In genomic region chr17:81959362-81960129, GRCh38 we compare ENCODE assay signal across 8 cellular contexts. TPM values are rescaled to one million over a fixed set of nuclear protein-coding genes. Genes with fewer than 3 reads are reported as not detected.
DNase-seq lines count a peak whose midpoint lies in the region; ATAC-seq and TF ChIP-seq lines count a peak whose summit lies in the region.

No MANE protein-coding gene starts in this region.

- H3K27ac Mint-ChIP-seq in nephron: no peak overlapping the region

- peak; percentile 61 for ATAC-seq in GM19324 (IDR thresholded peaks at IDR 0.05; ENCODE audit: low FRiP score, unreplicated experiment)
- peak; percentile 92 for ATAC-seq in stimulated activated naive CD8-positive, alpha-beta T cell treated with anti-CD3 and anti-CD28 coated beads, Interleukin-15, Interleukin-2, amounts not matched to agents 100 U/mL and 50 U/mL, for 24 hours

- H3K4me3 Mint-ChIP-seq in nephron: peak overlapping the region in 2 of 3 experiments; percentile 74 to 79

- H3K9me3 Mint-ChIP-seq in nephron: no peaks in the 10 kb centered on the region

- peak; percentile 74 to 78 (median 76) for TF ChIP-seq CTCF in nephron (IDR thresholded peaks at IDR 0.05; ENCODE audit: unreplicated experiment in 3 of 3)

- 2% methylated on average over 83 to 112 of the region's 112 CpGs for WGBS in esophagus, 2 donors

- H3K27ac ChIP-seq in esophagus (ENCODE audit: low read depth in 2 of 2, low read length in 1 of 2): no peak overlapping the region

- H3K4me1 Mint-ChIP-seq in nephron: peaks cover 13% of the 10 kb centered on the region

- H3K4me1 ChIP-seq in esophagus (ENCODE audit: control insufficient read depth in 2 of 2, insufficient read depth in 2 of 2, low read length in 1 of 2): peaks cover 0 to 7% of the 10 kb centered on the region in 2 donors

- H3K4me3 ChIP-seq in esophagus (ENCODE audit: low read depth in 1 of 2, low read length in 2 of 2): peak overlapping the region; percentile 44

- peaks cover 0 to 11% of the 10 kb centered on the region in 2 donors for H3K27me3 ChIP-seq in esophagus (ENCODE audit: control insufficient read depth in 1 of 2, insufficient read depth in 2 of 2, low read length in 2 of 2)

- H3K27me3 Mint-ChIP-seq in nephron (ENCODE audit: low read depth): peaks cover 47% of the 10 kb centered on the region

- H3K36me3 Mint-ChIP-seq in nephron (ENCODE audit: low read depth): no peaks in the 10 kb centered on the region

- peak; percentile 90 for DNase-seq in AG20443 (ENCODE audit: low spot score)
- DNase-seq in NCI-H748 (lab: John Stamatoyannopoulos, UW; ENCODE audit: unreplicated experiment): peak; percentile 73
- DNase-seq in activated CD8-positive, alpha-beta memory T cell treated with anti-CD3 and anti-CD28 coated beads, Interleukin-2, amount 50 U/mL, for 48 hours: peak; percentile 88
- DNase-seq in stimulated activated naive CD8-positive, alpha-beta T cell treated with anti-CD3 and anti-CD28 coated beads, Interleukin-15, Interleukin-2, amounts not matched to agents 100 U/mL and 50 U/mL, for 24 hours: peak; percentile 88
- no peak for DNase-seq in NCI-H128 (lab: John Stamatoyannopoulos, UW; ENCODE audit: unreplicated experiment)

- no peaks in the 10 kb centered on the region for H3K9me3 ChIP-seq in esophagus (ENCODE audit: control insufficient read depth in 2 of 2, insufficient read depth in 1 of 2, low read depth in 1 of 2, low read length in 1 of 2)

- H3K36me3 ChIP-seq in esophagus (ENCODE audit: control insufficient read depth in 2 of 2, insufficient read depth in 2 of 2, low read length in 1 of 2): no peaks in the 10 kb centered on the region

RNA-seq across cellular contexts. Expression of gene NOTUM, which starts 1.4 kb away (rescaled TPM):
- under 1 TPM; 0.07 to 0.08 TPM for polyA plus RNA-seq in esophagus

RNA-seq across cellular contexts. Expression of gene MYADML2, which starts 12.5 kb away (rescaled TPM):
- polyA plus RNA-seq in esophagus: not detected

RNA-seq across cellular contexts. Expression of gene ASPSCR1, which starts 17.9 kb away (rescaled TPM):
- 10 to 100 TPM; 19.1 to 29.8 TPM for polyA plus RNA-seq in esophagus

RNA-seq across cellular contexts. Expression of gene PYCR1, which starts 22.4 kb away (rescaled TPM):
- polyA plus RNA-seq in esophagus: 10 to 100 TPM in 1 of 2 donors, 1 to 10 TPM in 1; 6.5 to 18.1 TPM

RNA-seq across cellular contexts. Expression of gene MAFG, which starts 32.0 kb away (rescaled TPM):
- 10 to 100 TPM; 10.3 to 11.9 TPM for polyA plus RNA-seq in esophagus
